In genomic region chr21:42556960-42557359, GRCh38 we compare ENCODE assay signal across 18 cellular contexts. TPM values are rescaled to one million over a fixed set of nuclear protein-coding genes. Genes with fewer than 3 reads are reported as not detected.
DNase-seq lines count a peak whose midpoint lies in the region; ATAC-seq and TF ChIP-seq lines count a peak whose summit lies in the region.
"Had no signal": no experiment of that assay in that cellular context is flagged by ENCODE, and none has a peak within 500 bp of the region (broad histone marks: within the 10 kb centered on the region; RNA-seq: fewer than 3 reads in every experiment).

No MANE protein-coding gene starts in this region.

- no TSS peak for BruUV-seq in OCI-LY7 (replicated peaks; lab: Mats Ljungman, UMichigan)

- no peak overlapping the region for H2AFZ ChIP-seq in OCI-LY7 (ENCODE audit: low read length)
- H2AFZ ChIP-seq: PC-9 had no signal

- H3K9me3 ChIP-seq in OCI-LY7 (ENCODE audit: low read length) (no peaks in the 10 kb centered on the region), spleen (no peaks in the 10 kb centered on the region)
- H3K9me3 ChIP-seq: prostate gland had no signal

- H3K27ac ChIP-seq in OCI-LY7 (ENCODE audit: low read depth, low read length, poor library complexity, severe bottlenecking) (peak overlapping the region; percentile 64), spleen (no peak overlapping the region)
- H3K27ac ChIP-seq: PC-9, prostate gland had no signal

- TF ChIP-seq CTCF in GM06990 (IDR thresholded peaks at IDR 0.05; ENCODE audit: insufficient read depth, low read length, poor library complexity, severe bottlenecking) (no peak), OCI-LY7 (conservative IDR thresholded peaks at IDR 0.05; ENCODE audit: low read length) (no peak), spleen (IDR thresholded peaks at IDR 0.05 in 8 of 11, conservative IDR thresholded peaks at IDR 0.05 in 3 of 11) (no peak)

- H3K4me1 ChIP-seq in OCI-LY7 (ENCODE audit: insufficient read depth, low read length, poor library complexity, severe bottlenecking) (peaks cover 75% of the 10 kb centered on the region), spleen (peaks cover 0 to 8% (median 0%) of the 10 kb centered on the region in 6 donors)

- no peaks in the 10 kb centered on the region for H4K20me1 ChIP-seq in OCI-LY7 (ENCODE audit: insufficient read depth, low read length)

- no peaks in the 10 kb centered on the region for H3K9me2 ChIP-seq in OCI-LY7 (ENCODE audit: insufficient read depth, low read length)

- 78 to 94% (median 83%) methylated on average over 14 of the region's 14 CpGs for WGBS in spleen, 5 donors

- DNase-seq in GM06990 (ENCODE audit: extremely low read depth, insufficient read length) (peak; percentile 58), OCI-LY7 (ENCODE audit: low spot score) (peak; percentile 71), left kidney (ENCODE audit: low read depth, low spot score) (peak; percentile 70), spleen (peak; percentile 69), NCI-H345 treated with DMSO at 0.1 percent for 48 hours (lab: John Stamatoyannopoulos, UW; ENCODE audit: unreplicated experiment) (no peak)
- no peak for DNase-seq in central memory CD4-positive, alpha-beta T cell
- DNase-seq: activated CD4-positive, alpha-beta T cell treated with anti-CD3 and anti-CD28 coated beads, Interleukin-2, amount 50 U/mL, for 1 hour; effector CD8-positive, alpha-beta T cell; hippocampal formation; IMR-90; MV-4-11; NCI-H69; PC-9; stimulated activated CD4-positive, alpha-beta T cell treated with anti-CD3 and anti-CD28 coated beads, Interleukin-12 subunit alpha, Interleukin-12 subunit beta, amount 100 ng/mL, for 4 hours; T1000 had no signal

- H3K4me3 ChIP-seq in GM06990 (replicated peaks; ENCODE audit: low read depth, low read length) (no peak overlapping the region), OCI-LY7 (ENCODE audit: low read depth, low read length, poor library complexity, severe bottlenecking) (peak overlapping the region; percentile 14), spleen (no peak overlapping the region)
- H3K4me3 ChIP-seq: PC-9, prostate gland had no signal

- H3K27me3 ChIP-seq in GM06990 (replicated peaks; ENCODE audit: control insufficient read depth, insufficient read depth, low read length) (no peaks in the 10 kb centered on the region), spleen (replicated peaks in 1 of 7) (no peaks in the 10 kb centered on the region)

- H3K4me2 ChIP-seq in OCI-LY7 (ENCODE audit: low read length) = peak overlapping the region; percentile 63
- H3K4me2 ChIP-seq: PC-9 had no signal

- POLR2A ChIA-PET in OCI-LY7 (lab: Charles Lee) = interaction anchor here (0.5 to 1.8 kb wide), 2 partner anchors 20 to 635 kb away, joined by 4 to 5 read pairs; no protein-coding TSS in a partner anchor

- no peak for ATAC-seq in HG02973 (IDR thresholded peaks at IDR 0.05; ENCODE audit: unreplicated experiment)
- ATAC-seq: activated naive CD4-positive, alpha-beta T cell treated with anti-CD3 and anti-CD28 coated beads, Interleukin-2, amount 50 U/mL, for 72 hours had no signal

- peaks cover 6% of the 10 kb centered on the region for H3K36me3 ChIP-seq in GM06990 (ENCODE audit: control insufficient read depth, insufficient read depth, low read length)
- H3K36me3 ChIP-seq in OCI-LY7 (ENCODE audit: insufficient read depth, low read length) = peaks cover 16% of the 10 kb centered on the region; the same call in 1 of the 2 replicates
- H3K36me3 ChIP-seq in spleen = peaks cover 0 to 99% (median 52%) of the 10 kb centered on the region in 6 donors
- H3K36me3 ChIP-seq: prostate gland had no signal

- intact Hi-C loops in OCI-LY7 (cut with micrococcal nuclease; ENCODE audit: unreplicated experiment) = no loop called here
- intact Hi-C loops in spleen (cut with DNase I; ENCODE audit: low total_unique reads) = no loop called here

- no peak for TF ChIP-seq POLR2A in spleen (IDR thresholded peaks at IDR 0.05)

- CTCF ChIA-PET in OCI-LY7 (lab: Charles Lee; ENCODE audit: unreplicated experiment) = no interaction called here

- H3K79me2 ChIP-seq in OCI-LY7 (ENCODE audit: insufficient read depth, low read depth, low read length) = peaks cover 14% of the 10 kb centered on the region; the same call in 1 of the 2 replicates

RNA-seq across cellular contexts. Expression of gene SLC37A1, which starts 43.3 kb away (rescaled TPM):
- total RNA-seq in OCI-LY7 (2014; rRNA removed; shearing (Covaris generic)) = 20.5 and 27.6 TPM in 2 replicates
- total RNA-seq in OCI-LY7 (2022) = 22.5 and 29.4 TPM in 2 replicates
- 10 to 100 TPM; 20.9 to 31.4 (median 24.5) TPM for total RNA-seq in spleen
- 10 to 100 TPM in 1 of 3 donors, 1 to 10 TPM in 2; 6.9 to 12.0 (median 9.5) TPM for polyA plus RNA-seq in spleen

Comparison
In these comparisons a context has a peak if more than half of its experiments do, and no peak if none do; other contexts are left out.
1. DNase-seq: peak in GM06990 (single experiment), OCI-LY7 (single experiment), left kidney (single experiment) and spleen (single experiment); none in central memory CD4-positive, alpha-beta T cell (single experiment) and NCI-H345 treated with DMSO at 0.1 percent for 48 hours (single experiment).